Comparison of ENCODE assay signal across 8 cellular contexts in genomic region chr14:36662258-36662542, GRCh38. TPM values are rescaled to one million over a fixed set of nuclear protein-coding genes. Genes with fewer than 3 reads are reported as not detected.
DNase-seq lines count a peak whose midpoint lies in the region; ATAC-seq, FAIRE-seq and TF ChIP-seq lines count a peak whose summit lies in the region.

No MANE protein-coding gene starts in this region.

- DNase-seq in activated CD4-positive, alpha-beta T cell treated with anti-CD3 and anti-CD28 coated beads, Interleukin-2, amount 10 ng/mL, durations not matched to agents 24 days and 14 days = no peak
- no peak for DNase-seq in activated CD4-positive, alpha-beta T cell treated with anti-CD3 and anti-CD28 coated beads, Interleukin-2, amount 50 U/mL, for 4 hours
- DNase-seq in activated naive CD8-positive, alpha-beta T cell treated with anti-CD3 and anti-CD28 coated beads, Interleukin-2, amount 50 U/mL, for 24 hours = no peak
- DNase-seq in kidney (peak; percentile 39), suprapubic skin (ENCODE audit: low spot score in 2 of 2) (no peak), caudate nucleus (lab: John Stamatoyannopoulos, UW) (no peak), SKM-1 treated with dmso at 0.1 percent for 144 hours (lab: John Stamatoyannopoulos, UW; ENCODE audit: unreplicated experiment) (no peak)
- no peak for DNase-seq in stimulated activated CD4-positive, alpha-beta T cell treated with anti-CD3 and anti-CD28 coated beads, Interleukin-1b, Interleukin-23, amount 100 ng/mL, for 48 hours

- H3K4me1 Mint-ChIP-seq in activated CD4-positive, alpha-beta T cell treated with anti-CD3 and anti-CD28 coated beads, Interleukin-2, amount 10 ng/mL, durations not matched to agents 24 days and 14 days = peaks cover 9% of the 10 kb centered on the region
- H3K4me1 Mint-ChIP-seq in activated naive CD8-positive, alpha-beta T cell treated with anti-CD3 and anti-CD28 coated beads, Interleukin-2, amount 50 U/mL, for 24 hours = peaks cover 35% of the 10 kb centered on the region

- H3K4me1 ChIP-seq in kidney (ENCODE audit: control insufficient read depth in 1 of 2, insufficient read depth in 1 of 2, low read depth in 1 of 2, low read length in 2 of 2) = peaks cover 0 to 19% of the 10 kb centered on the region in 2 donors
- H3K4me1 ChIP-seq in suprapubic skin = peaks cover 39% of the 10 kb centered on the region

- no peak overlapping the region for H3K27ac ChIP-seq in kidney (ENCODE audit: low read depth in 2 of 2, low read length in 2 of 2)
- no peak overlapping the region for H3K27ac ChIP-seq in suprapubic skin
- no peak overlapping the region for H3K27ac ChIP-seq in caudate nucleus (ENCODE audit: low read depth, low read length)

- H3K27ac Mint-ChIP-seq in activated CD4-positive, alpha-beta T cell treated with anti-CD3 and anti-CD28 coated beads, Interleukin-2, amount 10 ng/mL, durations not matched to agents 24 days and 14 days = peak overlapping the region; percentile 65
- H3K27ac Mint-ChIP-seq in activated naive CD8-positive, alpha-beta T cell treated with anti-CD3 and anti-CD28 coated beads, Interleukin-2, amount 50 U/mL, for 24 hours = no peak overlapping the region

- TF ChIP-seq CTCF in kidney (IDR thresholded peaks at IDR 0.05; ENCODE audit: borderline replicate concordance, extremely low read depth, insufficient read depth) = no peak
- TF ChIP-seq CTCF in suprapubic skin (IDR thresholded peaks at IDR 0.05) = no peak

- no peak for TF ChIP-seq POLR2A in suprapubic skin (IDR thresholded peaks at IDR 0.05)

- H3K36me3 Mint-ChIP-seq in activated CD4-positive, alpha-beta T cell treated with anti-CD3 and anti-CD28 coated beads, Interleukin-2, amount 10 ng/mL, durations not matched to agents 24 days and 14 days (ENCODE audit: low read depth) = peaks cover 6% of the 10 kb centered on the region
- peaks cover 11% of the 10 kb centered on the region for H3K36me3 Mint-ChIP-seq in activated naive CD8-positive, alpha-beta T cell treated with anti-CD3 and anti-CD28 coated beads, Interleukin-2, amount 50 U/mL, for 24 hours (ENCODE audit: low read depth)

- ATAC-seq in activated naive CD8-positive, alpha-beta T cell treated with anti-CD3 and anti-CD28 coated beads, Interleukin-2, amount 50 U/mL, for 24 hours = no peak

- WGBS in suprapubic skin = 1% methylated on average over 11 of the region's 11 CpGs

- no peak for TF ChIP-seq EP300 in suprapubic skin (IDR thresholded peaks at IDR 0.05)

- H3K9me3 Mint-ChIP-seq in activated CD4-positive, alpha-beta T cell treated with anti-CD3 and anti-CD28 coated beads, Interleukin-2, amount 10 ng/mL, durations not matched to agents 24 days and 14 days = peaks cover 10% of the 10 kb centered on the region
- peaks cover 3% of the 10 kb centered on the region for H3K9me3 Mint-ChIP-seq in activated naive CD8-positive, alpha-beta T cell treated with anti-CD3 and anti-CD28 coated beads, Interleukin-2, amount 50 U/mL, for 24 hours

- H3K9me3 ChIP-seq in kidney (ENCODE audit: control insufficient read depth in 1 of 2, low read length in 2 of 2) (no peaks in the 10 kb centered on the region), suprapubic skin (no peaks in the 10 kb centered on the region)

- H3K36me3 ChIP-seq in kidney (ENCODE audit: control insufficient read depth in 1 of 2, insufficient read depth in 2 of 2, low read length in 2 of 2) = no peaks in the 10 kb centered on the region
- no peaks in the 10 kb centered on the region for H3K36me3 ChIP-seq in suprapubic skin

- H3K9ac ChIP-seq in kidney (ENCODE audit: low read length in 2 of 2) = no peak overlapping the region

- peak overlapping the region; percentile 15 for H3K4me3 Mint-ChIP-seq in activated CD4-positive, alpha-beta T cell treated with anti-CD3 and anti-CD28 coated beads, Interleukin-2, amount 10 ng/mL, durations not matched to agents 24 days and 14 days
- peak overlapping the region; percentile 14 for H3K4me3 Mint-ChIP-seq in activated naive CD8-positive, alpha-beta T cell treated with anti-CD3 and anti-CD28 coated beads, Interleukin-2, amount 50 U/mL, for 24 hours

- peaks cover 86% of the 10 kb centered on the region for H3K27me3 Mint-ChIP-seq in activated CD4-positive, alpha-beta T cell treated with anti-CD3 and anti-CD28 coated beads, Interleukin-2, amount 10 ng/mL, durations not matched to agents 24 days and 14 days
- H3K27me3 Mint-ChIP-seq in activated naive CD8-positive, alpha-beta T cell treated with anti-CD3 and anti-CD28 coated beads, Interleukin-2, amount 50 U/mL, for 24 hours = peaks cover 89% of the 10 kb centered on the region

- peaks cover 96% of the 10 kb centered on the region for H3K27me3 ChIP-seq in suprapubic skin

- FAIRE-seq in kidney (lab: Jason Lieb, UNC) = no peak

- H3K4me3 ChIP-seq in kidney (ENCODE audit: low read length in 2 of 2) (peak overlapping the region in 1 of 2 donors; percentile 29), suprapubic skin (peak overlapping the region; percentile 52)

- intact Hi-C loops in activated CD4-positive, alpha-beta T cell treated with anti-CD3 and anti-CD28 coated beads, Interleukin-2, amount 10 ng/mL, durations not matched to agents 24 days and 14 days (cut with micrococcal nuclease) = loop anchor here (2.0 kb wide), 1 partner anchor 931 kb away; no protein-coding TSS in a partner anchor
- intact Hi-C loops in kidney (cut with DNase I) = no loop called here

RNA-seq across cellular contexts. Expression of gene PAX9, which starts 0.5 kb away (rescaled TPM):
- not detected in 2 replicates for total RNA-seq in activated CD4-positive, alpha-beta T cell treated with anti-CD3 and anti-CD28 coated beads, Interleukin-2, amount 10 ng/mL, durations not matched to agents 24 days and 14 days
- 0.19 TPM for total RNA-seq in kidney
- polyA plus RNA-seq in kidney (ENCODE audit: insufficient read depth, low read depth, low replicate concordance) = not detected
- total RNA-seq in suprapubic skin = 1 to 10 TPM in 2 of 4 donors, under 1 TPM in 2; 0.23 to 1.5 (median 0.96) TPM
